Comparison of ENCODE assay signal across 1 cellular context in the genomic region with DNA sequence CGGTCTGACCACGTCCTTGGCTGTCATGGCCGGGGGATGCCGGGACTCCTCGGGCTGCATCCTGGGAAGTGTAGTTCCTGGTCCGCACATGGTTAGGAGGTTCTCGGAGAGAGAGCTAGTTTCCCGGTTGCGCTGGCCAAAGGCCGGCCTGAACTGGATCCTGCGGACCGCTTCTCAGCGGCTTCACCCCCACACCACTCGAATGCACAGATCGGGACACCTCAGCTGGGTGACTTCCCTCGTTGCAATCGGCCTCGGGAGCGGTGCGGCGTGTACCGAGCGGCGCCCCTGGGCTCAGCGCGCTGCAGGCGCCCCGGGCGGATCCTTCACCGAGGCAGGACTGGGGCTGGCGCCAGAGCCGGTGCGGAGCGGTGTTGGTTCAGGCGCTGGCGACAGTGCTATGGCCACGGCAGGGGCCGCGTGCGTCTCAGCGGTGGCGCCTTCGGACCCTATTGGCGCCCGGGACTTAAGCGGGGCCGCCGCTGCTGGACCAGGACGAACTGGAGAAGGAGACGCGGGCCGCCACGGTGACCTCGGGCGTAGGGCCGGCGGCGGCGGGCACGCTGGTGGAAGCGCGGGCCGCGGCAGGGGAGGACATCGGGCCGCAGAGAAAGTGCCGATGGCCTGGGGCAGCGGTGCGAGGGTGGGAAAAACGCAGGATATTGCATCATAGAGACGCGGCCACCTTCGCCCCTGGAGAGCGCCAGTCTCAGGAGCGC.
TF ChIP-seq lines count a peak whose summit lies in the region.

No MANE protein-coding gene starts in this region.

TF ChIP-seq in HEK293, 187 proteins besides CTCF, POLR2A, EP300 and RAD21 (continued from another document and continues in another):
- 0 out of 2 replicates have a peak, but pooled peaks have one; percentile 44 for TF ChIP-seq PRDM2 (tag by site-specific recombination; IDR thresholded peaks at IDR 0.05; ENCODE audit: borderline replicate concordance)
- no peak for TF ChIP-seq ZNF48 (tag by site-specific recombination; IDR thresholded peaks at IDR 0.05)
- peak; percentile 28 for TF ChIP-seq KLF16 (tag by site-specific recombination; IDR thresholded peaks at IDR 0.05)
- no peak for TF ChIP-seq ZNF140 (tag by site-specific recombination; IDR thresholded peaks at IDR 0.05)
- TF ChIP-seq SCRT2 (tag by site-specific recombination; IDR thresholded peaks at IDR 0.05), result peak; percentile 36; the same call in 1 of the 2 replicates
- peak; percentile 92 for TF ChIP-seq ZSCAN5A (tag by site-specific recombination; IDR thresholded peaks at IDR 0.05)
- TF ChIP-seq MEIS1 (CRISPR knock-in tag; IDR thresholded peaks at IDR 0.05; ENCODE audit: borderline replicate concordance), result no peak; the same call in 1 of the 2 replicates
- TF ChIP-seq HOXA7 (CRISPR knock-in tag; IDR thresholded peaks at IDR 0.05; ENCODE audit: borderline replicate concordance), result no peak
- TF ChIP-seq ZNF548 (tag by site-specific recombination; IDR thresholded peaks at IDR 0.05), result no peak
- TF ChIP-seq RBAK (tag by site-specific recombination; IDR thresholded peaks at IDR 0.05), result no peak
- no peak for TF ChIP-seq ZFP41 (tag by site-specific recombination; IDR thresholded peaks at IDR 0.05; ENCODE audit: borderline replicate concordance)
- TF ChIP-seq ZBTB11 (tag by site-specific recombination; conservative IDR thresholded peaks at IDR 0.05; ENCODE audit: low read depth), result peak; percentile 92
- TF ChIP-seq WT1 (tag by site-specific recombination; IDR thresholded peaks at IDR 0.05), result 0 out of 2 replicates have a peak, but pooled peaks have one; percentile 21
- no peak for TF ChIP-seq ZNF768 (tag by site-specific recombination; IDR thresholded peaks at IDR 0.05)
- no peak; the same call in 1 of the 2 replicates for TF ChIP-seq REPIN1 (tag by site-specific recombination; IDR thresholded peaks at IDR 0.05; ENCODE audit: low read depth)
- TF ChIP-seq, protein P1, sequence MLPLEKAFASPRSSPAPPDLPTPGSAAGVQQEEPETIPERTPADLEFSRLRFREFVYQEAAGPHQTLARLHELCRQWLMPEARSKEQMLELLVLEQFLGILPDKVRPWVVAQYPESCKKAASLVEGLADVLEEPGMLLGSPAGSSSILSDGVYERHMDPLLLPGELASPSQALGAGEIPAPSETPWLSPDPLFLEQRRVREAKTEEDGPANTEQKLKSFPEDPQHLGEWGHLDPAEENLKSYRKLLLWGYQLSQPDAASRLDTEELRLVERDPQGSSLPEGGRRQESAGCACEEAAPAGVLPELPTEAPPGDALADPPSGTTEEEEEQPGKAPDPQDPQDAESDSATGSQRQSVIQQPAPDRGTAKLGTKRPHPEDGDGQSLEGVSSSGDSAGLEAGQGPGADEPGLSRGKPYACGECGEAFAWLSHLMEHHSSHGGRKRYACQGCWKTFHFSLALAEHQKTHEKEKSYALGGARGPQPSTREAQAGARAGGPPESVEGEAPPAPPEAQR (tag by site-specific recombination; IDR thresholded peaks at IDR 0.05), result no peak
- no peak for TF ChIP-seq ZNF362 (tag by site-specific recombination; IDR thresholded peaks at IDR 0.05)
- TF ChIP-seq ZNF239 (tag by site-specific recombination; IDR thresholded peaks at IDR 0.05), result peak; percentile 69; the same call in 1 of the 2 replicates
- peak; percentile 76; the same call in 1 of the 2 replicates for TF ChIP-seq ZNF837 (tag by site-specific recombination; IDR thresholded peaks at IDR 0.05)
- TF ChIP-seq, protein P2, sequence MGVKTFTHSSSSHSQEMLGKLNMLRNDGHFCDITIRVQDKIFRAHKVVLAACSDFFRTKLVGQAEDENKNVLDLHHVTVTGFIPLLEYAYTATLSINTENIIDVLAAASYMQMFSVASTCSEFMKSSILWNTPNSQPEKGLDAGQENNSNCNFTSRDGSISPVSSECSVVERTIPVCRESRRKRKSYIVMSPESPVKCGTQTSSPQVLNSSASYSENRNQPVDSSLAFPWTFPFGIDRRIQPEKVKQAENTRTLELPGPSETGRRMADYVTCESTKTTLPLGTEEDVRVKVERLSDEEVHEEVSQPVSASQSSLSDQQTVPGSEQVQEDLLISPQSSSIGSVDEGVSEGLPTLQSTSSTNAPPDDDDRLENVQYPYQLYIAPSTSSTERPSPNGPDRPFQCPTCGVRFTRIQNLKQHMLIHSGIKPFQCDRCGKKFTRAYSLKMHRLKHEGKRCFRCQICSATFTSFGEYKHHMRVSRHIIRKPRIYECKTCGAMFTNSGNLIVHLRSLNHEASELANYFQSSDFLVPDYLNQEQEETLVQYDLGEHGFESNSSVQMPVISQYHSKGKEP (tag by site-specific recombination; IDR thresholded peaks at IDR 0.05), result peak; percentile 51
- TF ChIP-seq, protein P3, sequence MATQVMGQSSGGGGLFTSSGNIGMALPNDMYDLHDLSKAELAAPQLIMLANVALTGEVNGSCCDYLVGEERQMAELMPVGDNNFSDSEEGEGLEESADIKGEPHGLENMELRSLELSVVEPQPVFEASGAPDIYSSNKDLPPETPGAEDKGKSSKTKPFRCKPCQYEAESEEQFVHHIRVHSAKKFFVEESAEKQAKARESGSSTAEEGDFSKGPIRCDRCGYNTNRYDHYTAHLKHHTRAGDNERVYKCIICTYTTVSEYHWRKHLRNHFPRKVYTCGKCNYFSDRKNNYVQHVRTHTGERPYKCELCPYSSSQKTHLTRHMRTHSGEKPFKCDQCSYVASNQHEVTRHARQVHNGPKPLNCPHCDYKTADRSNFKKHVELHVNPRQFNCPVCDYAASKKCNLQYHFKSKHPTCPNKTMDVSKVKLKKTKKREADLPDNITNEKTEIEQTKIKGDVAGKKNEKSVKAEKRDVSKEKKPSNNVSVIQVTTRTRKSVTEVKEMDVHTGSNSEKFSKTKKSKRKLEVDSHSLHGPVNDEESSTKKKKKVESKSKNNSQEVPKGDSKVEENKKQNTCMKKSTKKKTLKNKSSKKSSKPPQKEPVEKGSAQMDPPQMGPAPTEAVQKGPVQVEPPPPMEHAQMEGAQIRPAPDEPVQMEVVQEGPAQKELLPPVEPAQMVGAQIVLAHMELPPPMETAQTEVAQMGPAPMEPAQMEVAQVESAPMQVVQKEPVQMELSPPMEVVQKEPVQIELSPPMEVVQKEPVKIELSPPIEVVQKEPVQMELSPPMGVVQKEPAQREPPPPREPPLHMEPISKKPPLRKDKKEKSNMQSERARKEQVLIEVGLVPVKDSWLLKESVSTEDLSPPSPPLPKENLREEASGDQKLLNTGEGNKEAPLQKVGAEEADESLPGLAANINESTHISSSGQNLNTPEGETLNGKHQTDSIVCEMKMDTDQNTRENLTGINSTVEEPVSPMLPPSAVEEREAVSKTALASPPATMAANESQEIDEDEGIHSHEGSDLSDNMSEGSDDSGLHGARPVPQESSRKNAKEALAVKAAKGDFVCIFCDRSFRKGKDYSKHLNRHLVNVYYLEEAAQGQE (tag by site-specific recombination; IDR thresholded peaks at IDR 0.05), result peak; percentile 63; the same call in 1 of the 2 replicates
- TF ChIP-seq ZNF24 (tag by site-specific recombination; IDR thresholded peaks at IDR 0.05), result no peak
- TF ChIP-seq ZXDB (tag by site-specific recombination; IDR thresholded peaks at IDR 0.05), result peak; percentile 91
- TF ChIP-seq TRIM28 (IDR thresholded peaks at IDR 0.05; ENCODE audit: borderline replicate concordance, low read length), result peak; percentile 67; the same call in 1 of the 2 replicates
- no peak for TF ChIP-seq ZNF354C (tag by site-specific recombination; IDR thresholded peaks at IDR 0.05; ENCODE audit: borderline replicate concordance, low read depth)
- TF ChIP-seq ZNF555 (tag by site-specific recombination; conservative IDR thresholded peaks at IDR 0.05), result no peak
- no peak for TF ChIP-seq ZNF658 (tag by site-specific recombination; IDR thresholded peaks at IDR 0.05)
- TF ChIP-seq ZNF76 (tag by site-specific recombination; IDR thresholded peaks at IDR 0.05; ENCODE audit: borderline replicate concordance, low read depth), result peak; percentile 99
- TF ChIP-seq ZBTB20 (tag by site-specific recombination; IDR thresholded peaks at IDR 0.05), result peak; percentile 94
- no peak for TF ChIP-seq ZNF513 (tag by site-specific recombination; IDR thresholded peaks at IDR 0.05)
- no peak for TF ChIP-seq ZNF585B (tag by site-specific recombination; IDR thresholded peaks at IDR 0.05)
